In the genomic region with DNA sequence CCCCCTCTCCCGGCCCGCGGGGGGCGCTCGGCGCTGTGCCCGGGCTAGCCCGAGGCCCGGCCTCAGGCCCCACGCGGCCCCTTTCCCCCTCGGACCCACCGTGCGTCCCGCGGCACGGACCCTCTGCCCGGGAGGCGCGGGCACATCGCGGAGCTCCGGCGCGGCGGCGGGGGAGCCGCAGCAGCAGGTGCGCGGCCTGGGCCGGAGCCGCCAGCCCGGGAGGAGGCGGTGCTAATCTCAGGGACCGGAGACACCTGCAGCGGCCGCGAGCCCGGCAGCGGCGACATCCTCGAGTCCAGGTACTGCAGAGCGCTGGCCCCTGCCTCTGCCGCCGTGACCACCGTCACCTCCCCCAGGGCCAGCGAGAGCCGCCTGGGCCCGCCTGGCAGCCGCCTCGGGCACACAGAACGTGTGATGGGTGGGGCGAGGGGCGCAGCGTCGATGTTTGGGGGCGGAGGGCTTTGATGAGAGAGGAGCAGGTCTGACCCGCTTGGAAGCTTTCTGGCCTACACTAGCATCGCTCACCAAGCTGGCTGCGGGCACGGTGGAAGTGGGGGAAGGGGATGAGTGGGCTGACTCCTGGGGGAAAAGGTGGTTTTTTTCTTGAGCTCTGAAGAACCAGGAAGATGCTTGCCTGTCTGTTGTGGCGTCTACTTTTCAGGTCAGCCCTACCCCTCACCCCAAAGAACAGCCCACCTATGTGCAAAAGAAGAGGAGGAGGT, we compare ENCODE assay signal across 1 cellular context.
TF ChIP-seq lines count a peak whose summit lies in the region.

No MANE protein-coding gene starts in this region.

TF ChIP-seq in HepG2, 621 proteins besides CTCF, POLR2A, EP300 and RAD21 (continued from another document and continues in another):
- TF ChIP-seq, protein P1, sequence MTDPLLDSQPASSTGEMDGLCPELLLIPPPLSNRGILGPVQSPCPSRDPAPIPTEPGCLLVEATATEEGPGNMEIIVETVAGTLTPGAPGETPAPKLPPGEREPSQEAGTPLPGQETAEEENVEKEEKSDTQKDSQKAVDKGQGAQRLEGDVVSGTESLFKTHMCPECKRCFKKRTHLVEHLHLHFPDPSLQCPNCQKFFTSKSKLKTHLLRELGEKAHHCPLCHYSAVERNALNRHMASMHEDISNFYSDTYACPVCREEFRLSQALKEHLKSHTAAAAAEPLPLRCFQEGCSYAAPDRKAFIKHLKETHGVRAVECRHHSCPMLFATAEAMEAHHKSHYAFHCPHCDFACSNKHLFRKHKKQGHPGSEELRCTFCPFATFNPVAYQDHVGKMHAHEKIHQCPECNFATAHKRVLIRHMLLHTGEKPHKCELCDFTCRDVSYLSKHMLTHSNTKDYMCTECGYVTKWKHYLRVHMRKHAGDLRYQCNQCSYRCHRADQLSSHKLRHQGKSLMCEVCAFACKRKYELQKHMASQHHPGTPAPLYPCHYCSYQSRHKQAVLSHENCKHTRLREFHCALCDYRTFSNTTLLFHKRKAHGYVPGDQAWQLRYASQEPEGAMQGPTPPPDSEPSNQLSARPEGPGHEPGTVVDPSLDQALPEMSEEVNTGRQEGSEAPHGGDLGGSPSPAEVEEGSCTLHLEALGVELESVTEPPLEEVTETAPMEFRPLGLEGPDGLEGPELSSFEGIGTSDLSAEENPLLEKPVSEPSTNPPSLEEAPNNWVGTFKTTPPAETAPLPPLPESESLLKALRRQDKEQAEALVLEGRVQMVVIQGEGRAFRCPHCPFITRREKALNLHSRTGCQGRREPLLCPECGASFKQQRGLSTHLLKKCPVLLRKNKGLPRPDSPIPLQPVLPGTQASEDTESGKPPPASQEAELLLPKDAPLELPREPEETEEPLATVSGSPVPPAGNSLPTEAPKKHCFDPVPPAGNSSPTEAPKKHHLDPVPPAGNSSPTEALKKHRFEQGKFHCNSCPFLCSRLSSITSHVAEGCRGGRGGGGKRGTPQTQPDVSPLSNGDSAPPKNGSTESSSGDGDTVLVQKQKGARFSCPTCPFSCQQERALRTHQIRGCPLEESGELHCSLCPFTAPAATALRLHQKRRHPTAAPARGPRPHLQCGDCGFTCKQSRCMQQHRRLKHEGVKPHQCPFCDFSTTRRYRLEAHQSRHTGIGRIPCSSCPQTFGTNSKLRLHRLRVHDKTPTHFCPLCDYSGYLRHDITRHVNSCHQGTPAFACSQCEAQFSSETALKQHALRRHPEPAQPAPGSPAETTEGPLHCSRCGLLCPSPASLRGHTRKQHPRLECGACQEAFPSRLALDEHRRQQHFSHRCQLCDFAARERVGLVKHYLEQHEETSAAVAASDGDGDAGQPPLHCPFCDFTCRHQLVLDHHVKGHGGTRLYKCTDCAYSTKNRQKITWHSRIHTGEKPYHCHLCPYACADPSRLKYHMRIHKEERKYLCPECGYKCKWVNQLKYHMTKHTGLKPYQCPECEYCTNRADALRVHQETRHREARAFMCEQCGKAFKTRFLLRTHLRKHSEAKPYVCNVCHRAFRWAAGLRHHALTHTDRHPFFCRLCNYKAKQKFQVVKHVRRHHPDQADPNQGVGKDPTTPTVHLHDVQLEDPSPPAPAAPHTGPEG (CRISPR knock-in tag; IDR thresholded peaks at IDR 0.05), result 0 out of 2 replicates have a peak, but pooled peaks have one; percentile 38
- TF ChIP-seq ASH2L (IDR thresholded peaks at IDR 0.05; ENCODE audit: insufficient read length, low read depth, low read length) (no peak), GATAD1 (CRISPR knock-in tag; IDR thresholded peaks at IDR 0.05) (no peak), ZNF234 (CRISPR knock-in tag; conservative IDR thresholded peaks at IDR 0.05) (no peak), SMAD1 (CRISPR knock-in tag; IDR thresholded peaks at IDR 0.05; ENCODE audit: borderline replicate concordance, low read depth) (peak; percentile 69; the same call in 1 of the 2 replicates), IKZF4 (CRISPR knock-in tag; IDR thresholded peaks at IDR 0.05; ENCODE audit: borderline replicate concordance, low read depth, not compliant biosample characterization) (no peak), CCAR2 (optimal IDR thresholded peaks at IDR 0.05; ENCODE audit: low read depth, low read length) (no peak), STAG1 (CRISPR knock-in tag; IDR thresholded peaks at IDR 0.05) (no peak), ZBTB3 (CRISPR knock-in tag; IDR thresholded peaks at IDR 0.05; ENCODE audit: borderline replicate concordance, low read depth) (no peak), ZNF337 (CRISPR knock-in tag; IDR thresholded peaks at IDR 0.05; ENCODE audit: borderline replicate concordance, low read depth) (no peak), POLR2G (IDR thresholded peaks at IDR 0.05; ENCODE audit: low read depth, low read length) (no peak), ZNF747 (CRISPR knock-in tag; IDR thresholded peaks at IDR 0.05; ENCODE audit: borderline replicate concordance) (no peak), ARID2 (CRISPR knock-in tag; IDR thresholded peaks at IDR 0.05; ENCODE audit: borderline replicate concordance) (no peak), NFKBIZ (CRISPR knock-in tag; IDR thresholded peaks at IDR 0.05) (no peak), ERF (CRISPR knock-in tag; IDR thresholded peaks at IDR 0.05) (no peak), NFATC3 (CRISPR knock-in tag; IDR thresholded peaks at IDR 0.05) (no peak), ZNF841 (CRISPR knock-in tag; IDR thresholded peaks at IDR 0.05; ENCODE audit: borderline replicate concordance) (no peak), EHMT2 (IDR thresholded peaks at IDR 0.05; ENCODE audit: borderline replicate concordance, low read depth, low read length) (no peak), GPN1 (CRISPR knock-in tag; IDR thresholded peaks at IDR 0.05; ENCODE audit: borderline replicate concordance) (no peak), KLF15 (CRISPR knock-in tag; IDR thresholded peaks at IDR 0.05; ENCODE audit: borderline replicate concordance) (no peak), RBFOX2 (IDR thresholded peaks at IDR 0.05; ENCODE audit: low read depth, low read length) (peak; percentile 62), BCL6 (CRISPR knock-in tag; IDR thresholded peaks at IDR 0.05) (no peak), KMT2A (CRISPR knock-in tag; IDR thresholded peaks at IDR 0.05) (0 out of 2 replicates have a peak, but pooled peaks have one; percentile 3), ZFP36 (IDR thresholded peaks at IDR 0.05; ENCODE audit: borderline replicate concordance, low read depth, low read length, partially characterized antibody) (no peak), ELF3 (CRISPR knock-in tag; IDR thresholded peaks at IDR 0.05) (0 out of 2 replicates have a peak, but pooled peaks have one; percentile 11), ZNF292 (CRISPR knock-in tag; IDR thresholded peaks at IDR 0.05; ENCODE audit: borderline replicate concordance, low read depth) (no peak), ZNF567 (CRISPR knock-in tag; IDR thresholded peaks at IDR 0.05; ENCODE audit: borderline replicate concordance) (no peak; the same call in 1 of the 2 replicates), ZNF629 (CRISPR knock-in tag; conservative IDR thresholded peaks at IDR 0.05) (no peak), MTF1 (CRISPR knock-in tag; IDR thresholded peaks at IDR 0.05) (no peak)
- TF ChIP-seq, protein P2, sequence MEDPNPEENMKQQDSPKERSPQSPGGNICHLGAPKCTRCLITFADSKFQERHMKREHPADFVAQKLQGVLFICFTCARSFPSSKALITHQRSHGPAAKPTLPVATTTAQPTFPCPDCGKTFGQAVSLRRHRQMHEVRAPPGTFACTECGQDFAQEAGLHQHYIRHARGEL (CRISPR knock-in tag; IDR thresholded peaks at IDR 0.05), result no peak
- TF ChIP-seq, protein P3, sequence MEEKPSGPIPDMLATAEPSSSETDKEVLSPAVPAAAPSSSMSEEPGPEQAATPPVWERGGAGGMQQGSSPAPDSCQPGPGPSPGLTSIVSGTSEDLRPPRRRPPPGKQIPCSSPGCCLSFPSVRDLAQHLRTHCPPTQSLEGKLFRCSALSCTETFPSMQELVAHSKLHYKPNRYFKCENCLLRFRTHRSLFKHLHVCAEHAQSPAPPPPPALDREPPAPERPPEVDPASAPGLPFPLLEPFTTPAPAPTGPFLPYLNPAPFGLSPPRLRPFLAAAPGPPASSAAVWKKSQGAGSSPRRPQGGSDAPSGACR (CRISPR knock-in tag; IDR thresholded peaks at IDR 0.05), result no peak
- TF ChIP-seq, protein P4, sequence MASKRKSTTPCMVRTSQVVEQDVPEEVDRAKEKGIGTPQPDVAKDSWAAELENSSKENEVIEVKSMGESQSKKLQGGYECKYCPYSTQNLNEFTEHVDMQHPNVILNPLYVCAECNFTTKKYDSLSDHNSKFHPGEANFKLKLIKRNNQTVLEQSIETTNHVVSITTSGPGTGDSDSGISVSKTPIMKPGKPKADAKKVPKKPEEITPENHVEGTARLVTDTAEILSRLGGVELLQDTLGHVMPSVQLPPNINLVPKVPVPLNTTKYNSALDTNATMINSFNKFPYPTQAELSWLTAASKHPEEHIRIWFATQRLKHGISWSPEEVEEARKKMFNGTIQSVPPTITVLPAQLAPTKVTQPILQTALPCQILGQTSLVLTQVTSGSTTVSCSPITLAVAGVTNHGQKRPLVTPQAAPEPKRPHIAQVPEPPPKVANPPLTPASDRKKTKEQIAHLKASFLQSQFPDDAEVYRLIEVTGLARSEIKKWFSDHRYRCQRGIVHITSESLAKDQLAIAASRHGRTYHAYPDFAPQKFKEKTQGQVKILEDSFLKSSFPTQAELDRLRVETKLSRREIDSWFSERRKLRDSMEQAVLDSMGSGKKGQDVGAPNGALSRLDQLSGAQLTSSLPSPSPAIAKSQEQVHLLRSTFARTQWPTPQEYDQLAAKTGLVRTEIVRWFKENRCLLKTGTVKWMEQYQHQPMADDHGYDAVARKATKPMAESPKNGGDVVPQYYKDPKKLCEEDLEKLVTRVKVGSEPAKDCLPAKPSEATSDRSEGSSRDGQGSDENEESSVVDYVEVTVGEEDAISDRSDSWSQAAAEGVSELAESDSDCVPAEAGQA (IDR thresholded peaks at IDR 0.05; ENCODE audit: low read depth), result no peak
- TF ChIP-seq, protein P4 (CRISPR knock-in tag; IDR thresholded peaks at IDR 0.05; ENCODE audit: borderline replicate concordance), result no peak
- TF ChIP-seq, protein P5, sequence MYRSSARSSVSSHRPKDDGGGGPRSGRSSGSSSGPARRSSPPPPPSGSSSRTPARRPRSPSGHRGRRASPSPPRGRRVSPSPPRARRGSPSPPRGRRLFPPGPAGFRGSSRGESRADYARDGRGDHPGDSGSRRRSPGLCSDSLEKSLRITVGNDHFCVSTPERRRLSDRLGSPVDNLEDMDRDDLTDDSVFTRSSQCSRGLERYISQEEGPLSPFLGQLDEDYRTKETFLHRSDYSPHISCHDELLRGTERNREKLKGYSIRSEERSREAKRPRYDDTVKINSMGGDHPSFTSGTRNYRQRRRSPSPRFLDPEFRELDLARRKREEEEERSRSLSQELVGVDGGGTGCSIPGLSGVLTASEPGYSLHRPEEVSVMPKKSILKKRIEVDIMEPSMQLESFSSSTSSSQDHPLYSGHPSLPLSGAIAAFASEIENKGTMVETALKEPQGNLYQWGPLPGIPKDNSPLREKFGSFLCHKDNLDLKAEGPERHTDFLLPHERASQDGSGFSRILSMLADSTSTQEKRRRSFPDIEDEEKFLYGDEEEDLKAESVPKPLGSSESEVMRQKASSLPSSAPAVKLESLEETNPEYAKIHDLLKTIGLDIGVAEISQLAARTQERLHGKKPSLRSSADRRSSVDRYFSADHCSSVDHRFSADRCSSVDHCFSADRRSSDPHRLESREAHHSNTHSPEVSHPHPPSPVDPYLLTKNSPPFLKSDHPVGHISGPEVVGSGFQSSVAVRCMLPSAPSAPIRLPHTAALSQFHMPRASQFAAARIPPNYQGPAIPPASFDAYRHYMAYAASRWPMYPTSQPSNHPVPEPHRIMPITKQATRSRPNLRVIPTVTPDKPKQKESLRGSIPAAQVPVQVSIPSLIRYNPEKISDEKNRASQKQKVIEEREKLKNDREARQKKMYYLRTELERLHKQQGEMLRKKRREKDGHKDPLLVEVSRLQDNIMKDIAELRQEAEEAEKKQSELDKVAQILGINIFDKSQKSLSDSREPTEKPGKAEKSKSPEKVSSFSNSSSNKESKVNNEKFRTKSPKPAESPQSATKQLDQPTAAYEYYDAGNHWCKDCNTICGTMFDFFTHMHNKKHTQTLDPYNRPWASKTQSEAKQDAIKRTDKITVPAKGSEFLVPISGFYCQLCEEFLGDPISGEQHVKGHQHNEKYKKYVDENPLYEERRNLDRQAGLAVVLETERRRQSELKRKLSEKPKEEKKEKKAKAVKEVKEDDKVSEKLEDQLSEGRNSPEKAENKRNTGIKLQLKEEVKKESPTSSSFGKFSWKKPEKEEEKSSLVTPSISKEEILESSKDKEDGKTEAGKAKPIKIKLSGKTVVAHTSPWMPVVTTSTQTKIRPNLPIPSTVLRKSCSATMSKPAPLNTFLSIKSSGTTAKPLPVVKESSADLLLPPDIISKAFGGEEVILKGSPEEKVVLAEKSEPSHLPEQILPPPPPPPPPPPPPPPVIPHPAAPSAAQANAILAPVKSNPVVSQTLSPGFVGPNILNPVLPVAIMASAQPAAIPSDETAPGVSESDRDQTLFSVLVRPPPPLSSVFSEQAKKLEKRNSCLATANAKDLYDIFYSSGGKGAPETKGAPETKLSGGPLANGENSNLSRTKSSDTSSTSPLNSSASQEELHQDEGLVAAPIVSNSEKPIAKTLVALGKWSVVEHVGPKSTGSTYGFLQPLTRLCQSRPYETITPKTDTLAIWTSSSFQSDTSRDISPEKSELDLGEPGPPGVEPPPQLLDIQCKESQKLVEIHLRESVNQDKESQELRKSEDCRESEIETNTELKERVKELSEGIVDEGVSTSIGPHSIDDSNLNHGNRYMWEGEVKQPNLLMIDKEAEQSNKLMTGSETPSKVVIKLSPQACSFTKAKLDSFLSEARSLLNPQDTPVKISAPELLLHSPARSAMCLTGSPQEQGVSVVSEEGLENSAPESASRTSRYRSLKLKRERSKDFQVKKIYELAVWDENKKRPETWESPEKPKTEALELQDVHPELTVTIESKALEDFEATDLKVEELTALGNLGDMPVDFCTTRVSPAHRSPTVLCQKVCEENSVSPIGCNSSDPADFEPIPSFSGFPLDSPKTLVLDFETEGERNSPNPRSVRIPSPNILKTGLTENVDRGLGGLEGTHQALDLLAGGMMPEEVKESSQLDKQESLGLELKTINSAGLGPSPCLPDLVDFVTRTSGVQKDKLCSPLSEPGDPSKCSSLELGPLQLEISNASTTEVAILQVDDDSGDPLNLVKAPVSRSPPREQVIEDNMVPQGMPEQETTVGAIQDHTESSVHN (CRISPR knock-in tag; IDR thresholded peaks at IDR 0.05), result no peak
